In genomic region chr12:12976366-12976765, GRCh38 we compare ENCODE assay signal across 13 cellular contexts. TPM values are rescaled to one million over a fixed set of nuclear protein-coding genes. Genes with fewer than 3 reads are reported as not detected.
DNase-seq lines count a peak whose midpoint lies in the region; ATAC-seq and TF ChIP-seq lines count a peak whose summit lies in the region.
"Had no signal": no experiment of that assay in that cellular context is flagged by ENCODE, and none has a peak within 500 bp of the region (broad histone marks: within the 10 kb centered on the region; RNA-seq: fewer than 3 reads in every experiment).

No MANE protein-coding gene starts in this region.

- H3K36me3 Mint-ChIP-seq in stimulated activated effector memory CD8-positive, alpha-beta T cell treated with anti-CD3 and anti-CD28 coated beads, Interleukin-12 subunit alpha, Interleukin-12 subunit beta, amount 100 ng/mL, for 72 hours: no peaks in the 10 kb centered on the region
- H3K36me3 Mint-ChIP-seq in Caco-2 (ENCODE audit: insufficient read depth, unreplicated experiment): peaks cover 27% of the 10 kb centered on the region

- H3K36me3 ChIP-seq in mucosa of descending colon (ENCODE audit: low read depth) (no peaks in the 10 kb centered on the region), Caco-2 (ENCODE audit: control insufficient read depth, insufficient read depth, low read length) (peaks cover 4% of the 10 kb centered on the region; the same call in 1 of the 2 replicates)

- DNase-seq in Right ventricle myocardium inferior (ENCODE audit: missing footprints) (no peak), cardiac septum (ENCODE audit: low spot score) (no peak), epithelial cell of esophagus (ENCODE audit: low read depth) (peak; percentile 93), mucosa of descending colon (no peak), Caco-2 (no peak)
- DNase-seq in stimulated activated effector memory CD8-positive, alpha-beta T cell treated with anti-CD3 and anti-CD28 coated beads, Interleukin-12 subunit alpha, Interleukin-12 subunit beta, amount 100 ng/mL, for 72 hours (ENCODE audit: low spot score in 2 of 2): no peak
- no peak for DNase-seq in activated CD4-positive, CD25-positive, alpha-beta regulatory T cell treated with anti-CD3 and anti-CD28 coated beads, Interleukin-2, amount 50 U/mL, for 72 hours
- DNase-seq: activated naive CD4-positive, alpha-beta T cell treated with Interleukin-2 at 50 U/mL for 16 hours; NCI-H1436 treated with DMSO at 0.1 percent for 48 hours; stimulated activated CD4-positive, alpha-beta T cell treated with anti-CD3 and anti-CD28 coated beads, Interleukin-4, amount 100 ng/mL, for 4 hours had no signal

- no peak overlapping the region for H3K27ac Mint-ChIP-seq in stimulated activated effector memory CD8-positive, alpha-beta T cell treated with anti-CD3 and anti-CD28 coated beads, Interleukin-12 subunit alpha, Interleukin-12 subunit beta, amount 100 ng/mL, for 72 hours
- no peak overlapping the region for H3K27ac Mint-ChIP-seq in Caco-2 (ENCODE audit: unreplicated experiment)

- ATAC-seq in Right ventricle myocardium inferior (peak; percentile 56), mucosa of descending colon (peak; percentile 62), HG03457 (IDR thresholded peaks at IDR 0.05; ENCODE audit: unreplicated experiment) (no peak)
- no peak for ATAC-seq in stimulated activated effector memory CD8-positive, alpha-beta T cell treated with anti-CD3 and anti-CD28 coated beads, Interleukin-12 subunit alpha, Interleukin-12 subunit beta, amount 100 ng/mL, for 72 hours

- BruUV-seq in Caco-2 (replicated peaks; lab: Mats Ljungman, UMichigan): no TSS peak

- no peaks in the 10 kb centered on the region for H3K27me3 ChIP-seq in Caco-2 (replicated peaks; ENCODE audit: control insufficient read depth, insufficient read depth, low read length)

- H3K4me1 ChIP-seq in mucosa of descending colon (ENCODE audit: low read depth) (no peaks in the 10 kb centered on the region), Caco-2 (peaks cover 21% of the 10 kb centered on the region)

- CTCF ChIA-PET in Caco-2 (lab: Charles Lee): interaction anchor here (0.6 to 3.4 kb wide), 16 partner anchors 10 to 643 kb away, joined by 3 to 14 read pairs (median 4); no protein-coding TSS in a partner anchor

- no peak overlapping the region for H3K4me3 Mint-ChIP-seq in stimulated activated effector memory CD8-positive, alpha-beta T cell treated with anti-CD3 and anti-CD28 coated beads, Interleukin-12 subunit alpha, Interleukin-12 subunit beta, amount 100 ng/mL, for 72 hours
- no peak overlapping the region for H3K4me3 Mint-ChIP-seq in Caco-2 (ENCODE audit: unreplicated experiment)

- H3K4me3 ChIP-seq in epithelial cell of esophagus (ENCODE audit: low read length): no peak overlapping the region
- H3K4me3 ChIP-seq in mucosa of descending colon: no peak overlapping the region
- no peak overlapping the region for H3K4me3 ChIP-seq in Caco-2 (ENCODE audit: low read depth, low read length)

- H3K9me3 Mint-ChIP-seq in stimulated activated effector memory CD8-positive, alpha-beta T cell treated with anti-CD3 and anti-CD28 coated beads, Interleukin-12 subunit alpha, Interleukin-12 subunit beta, amount 100 ng/mL, for 72 hours: peaks cover 17% of the 10 kb centered on the region
- H3K9me3 Mint-ChIP-seq in Caco-2 (ENCODE audit: unreplicated experiment): peaks cover 33% of the 10 kb centered on the region

- H3K27me3 Mint-ChIP-seq in Caco-2 (ENCODE audit: insufficient read depth, unreplicated experiment): no peaks in the 10 kb centered on the region

- no peaks in the 10 kb centered on the region for H3K4me1 Mint-ChIP-seq in stimulated activated effector memory CD8-positive, alpha-beta T cell treated with anti-CD3 and anti-CD28 coated beads, Interleukin-12 subunit alpha, Interleukin-12 subunit beta, amount 100 ng/mL, for 72 hours
- peaks cover 6% of the 10 kb centered on the region for H3K4me1 Mint-ChIP-seq in Caco-2 (ENCODE audit: low read depth, unreplicated experiment)

- POLR2A ChIA-PET in Caco-2 (lab: Charles Lee): no interaction called here

- H3K9me3 ChIP-seq in mucosa of descending colon (peaks cover 3% of the 10 kb centered on the region), Caco-2 (peaks cover 4% of the 10 kb centered on the region)

- TF ChIP-seq CTCF in epithelial cell of esophagus (IDR thresholded peaks at IDR 0.05; ENCODE audit: insufficient read depth, low read depth, low read length, missing control alignments) (no peak), mucosa of descending colon (IDR thresholded peaks at IDR 0.05) (no peak), Caco-2 (IDR thresholded peaks at IDR 0.05; ENCODE audit: insufficient read depth in 1 of 2, low read depth in 1 of 2, low read length in 1 of 2, severe bottlenecking in 1 of 2, unreplicated experiment in 1 of 2) (no peak)

- intact Hi-C loops in Right ventricle myocardium inferior (cut with DNase I) (no loop called here), cardiac septum (cut with DNase I) (no loop called here), mucosa of descending colon (cut with DNase I, micrococcal nuclease) (no loop called here), Caco-2 (cut with micrococcal nuclease; ENCODE audit: unreplicated experiment) (loop anchor here (5.0 kb wide), 1 partner anchor 44 kb away; no protein-coding TSS in a partner anchor)

RNA-seq across cellular contexts. Expression of gene HEBP1, which starts 23.7 kb away (rescaled TPM):
- total RNA-seq in Right ventricle myocardium inferior (63.5 TPM), cardiac septum (44.3 TPM), mucosa of descending colon (10 to 100 TPM; 46.0 to 68.1 (median 62.1) TPM), Caco-2 (2022) (55.2 and 55.8 TPM in 2 replicates)

RNA-seq across cellular contexts. Expression of gene GPRC5D, which starts 24.4 kb away (rescaled TPM):
- total RNA-seq in Right ventricle myocardium inferior: not detected
- not detected for total RNA-seq in cardiac septum
- not detected for total RNA-seq in mucosa of descending colon
- total RNA-seq in Caco-2 (2022): not detected in 2 replicates
- total RNA-seq: A673; T-helper 1 cell treated with Interleukin-12 subunit alpha and Interleukin-12 subunit beta and Interleukin-4 antibody, amounts not matched to agents 30 ng/mL and 1 ng/mL, for 36 hours had no signal

Comparison
In these comparisons a context has a peak if more than half of its experiments do, and no peak if none do; other contexts are left out.
1. ATAC-seq: peak in Right ventricle myocardium inferior (single experiment) and mucosa of descending colon (single experiment); none in HG03457 (single experiment) and stimulated activated effector memory CD8-positive, alpha-beta T cell treated with anti-CD3 and anti-CD28 coated beads, Interleukin-12 subunit alpha, Interleukin-12 subunit beta, amount 100 ng/mL, for 72 hours (single experiment).